1 cellular context compared by ENCODE assay signal in the genomic region with DNA sequence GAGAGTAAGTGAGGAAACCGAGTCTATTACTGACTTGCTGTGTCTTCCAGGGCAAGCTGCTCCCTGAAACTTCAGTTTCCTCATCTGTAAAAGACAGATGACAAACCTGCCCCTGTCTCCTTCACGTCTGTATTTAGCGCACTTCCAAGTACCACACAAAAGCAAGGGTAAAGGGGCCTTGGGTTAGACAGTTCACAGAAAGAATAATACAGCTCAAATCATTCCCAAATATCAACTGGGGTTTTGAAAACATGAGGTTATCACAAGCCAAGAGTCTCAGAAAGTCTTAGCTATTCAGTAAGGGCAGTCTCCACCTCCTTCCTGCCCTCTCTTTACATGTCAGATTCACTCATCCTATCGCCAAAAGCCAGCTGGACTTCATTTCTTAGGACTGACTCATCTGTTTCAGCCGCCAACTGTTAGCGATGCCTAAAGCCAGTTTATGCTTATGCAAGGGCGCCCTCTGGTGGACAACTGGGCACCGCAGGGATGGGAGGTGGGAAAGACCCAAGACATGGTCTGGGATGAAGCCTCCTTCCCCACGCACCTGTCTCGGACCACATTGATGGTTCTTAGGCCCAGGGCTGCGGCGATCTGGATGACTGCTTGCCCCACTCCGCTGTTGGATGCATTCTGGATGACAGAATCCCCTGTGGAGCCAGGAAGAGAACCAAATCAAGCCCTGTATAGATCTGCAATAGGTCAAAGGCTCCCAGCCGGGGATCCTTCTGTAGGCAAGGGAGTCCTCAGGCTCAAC.
TF ChIP-seq lines count a peak whose summit lies in the region.

No MANE protein-coding gene starts in this region.

TF ChIP-seq in GM12878, 131 proteins besides CTCF, POLR2A, EP300 and RAD21:
- peak; percentile 40; the same call in 1 of the 2 replicates for TF ChIP-seq RB1 (IDR thresholded peaks at IDR 0.05; ENCODE audit: borderline replicate concordance)
- peak; percentile 46; the same call in 1 of the 2 replicates for TF ChIP-seq RUNX3 (IDR thresholded peaks at IDR 0.05; ENCODE audit: low read length)
- TF ChIP-seq SUZ12 (IDR thresholded peaks at IDR 0.05; ENCODE audit: unreplicated experiment), result no peak
- peak; percentile 60; the same call in 1 of the 3 replicates for TF ChIP-seq POU2F2 (IDR thresholded peaks at IDR 0.05; ENCODE audit: borderline replicate concordance, low read depth, low read length)
- 0 out of 2 replicates have a peak, but pooled peaks have one; percentile 26 for TF ChIP-seq IKZF1 (conservative IDR thresholded peaks at IDR 0.05)
- peak in 1 of 2 experiments; percentile 37; a peak in 1 of 4 replicates for TF ChIP-seq IKZF2 (IDR thresholded peaks at IDR 0.05)
- TF ChIP-seq SMC3 (IDR thresholded peaks at IDR 0.05; ENCODE audit: borderline replicate concordance, low read length), result peak; percentile 90
- TF ChIP-seq, protein P1, sequence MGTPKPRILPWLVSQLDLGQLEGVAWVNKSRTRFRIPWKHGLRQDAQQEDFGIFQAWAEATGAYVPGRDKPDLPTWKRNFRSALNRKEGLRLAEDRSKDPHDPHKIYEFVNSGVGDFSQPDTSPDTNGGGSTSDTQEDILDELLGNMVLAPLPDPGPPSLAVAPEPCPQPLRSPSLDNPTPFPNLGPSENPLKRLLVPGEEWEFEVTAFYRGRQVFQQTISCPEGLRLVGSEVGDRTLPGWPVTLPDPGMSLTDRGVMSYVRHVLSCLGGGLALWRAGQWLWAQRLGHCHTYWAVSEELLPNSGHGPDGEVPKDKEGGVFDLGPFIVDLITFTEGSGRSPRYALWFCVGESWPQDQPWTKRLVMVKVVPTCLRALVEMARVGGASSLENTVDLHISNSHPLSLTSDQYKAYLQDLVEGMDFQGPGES (IDR thresholded peaks at IDR 0.05), result no peak
- 0 out of 2 replicates have a peak, but pooled peaks have one; percentile 50 for TF ChIP-seq STAT1 (conservative IDR thresholded peaks at IDR 0.05)
- TF ChIP-seq, protein P2, sequence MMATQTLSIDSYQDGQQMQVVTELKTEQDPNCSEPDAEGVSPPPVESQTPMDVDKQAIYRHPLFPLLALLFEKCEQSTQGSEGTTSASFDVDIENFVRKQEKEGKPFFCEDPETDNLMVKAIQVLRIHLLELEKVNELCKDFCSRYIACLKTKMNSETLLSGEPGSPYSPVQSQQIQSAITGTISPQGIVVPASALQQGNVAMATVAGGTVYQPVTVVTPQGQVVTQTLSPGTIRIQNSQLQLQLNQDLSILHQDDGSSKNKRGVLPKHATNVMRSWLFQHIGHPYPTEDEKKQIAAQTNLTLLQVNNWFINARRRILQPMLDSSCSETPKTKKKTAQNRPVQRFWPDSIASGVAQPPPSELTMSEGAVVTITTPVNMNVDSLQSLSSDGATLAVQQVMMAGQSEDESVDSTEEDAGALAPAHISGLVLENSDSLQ (IDR thresholded peaks at IDR 0.05), result 0 out of 2 replicates have a peak, but pooled peaks have one; percentile 25
- no peak; the same call in 1 of the 2 replicates for TF ChIP-seq TCF3 (IDR thresholded peaks at IDR 0.05; ENCODE audit: borderline replicate concordance, insufficient read depth, low read depth, low read length)
- TF ChIP-seq SMARCA5 (IDR thresholded peaks at IDR 0.05), result 0 out of 2 replicates have a peak, but pooled peaks have one; percentile 23
- TF ChIP-seq ATF7 (IDR thresholded peaks at IDR 0.05; ENCODE audit: low read depth), result peak; percentile 32; the same call in 1 of the 2 replicates
- 0 out of 2 replicates have a peak, but pooled peaks have one; percentile 30 for TF ChIP-seq EED (IDR thresholded peaks at IDR 0.05; ENCODE audit: low read depth)
- TF ChIP-seq YY1 (IDR thresholded peaks at IDR 0.05; ENCODE audit: low read depth, low read length), result peak; percentile 74
- peak; percentile 56; the same call in 1 of the 2 replicates for TF ChIP-seq ZNF207 (IDR thresholded peaks at IDR 0.05; ENCODE audit: borderline replicate concordance)
- no peak for TF ChIP-seq ZBED1 (IDR thresholded peaks at IDR 0.05; ENCODE audit: borderline replicate concordance)
